Comparison of ENCODE assay signal across 8 cellular contexts in the genomic region with DNA sequence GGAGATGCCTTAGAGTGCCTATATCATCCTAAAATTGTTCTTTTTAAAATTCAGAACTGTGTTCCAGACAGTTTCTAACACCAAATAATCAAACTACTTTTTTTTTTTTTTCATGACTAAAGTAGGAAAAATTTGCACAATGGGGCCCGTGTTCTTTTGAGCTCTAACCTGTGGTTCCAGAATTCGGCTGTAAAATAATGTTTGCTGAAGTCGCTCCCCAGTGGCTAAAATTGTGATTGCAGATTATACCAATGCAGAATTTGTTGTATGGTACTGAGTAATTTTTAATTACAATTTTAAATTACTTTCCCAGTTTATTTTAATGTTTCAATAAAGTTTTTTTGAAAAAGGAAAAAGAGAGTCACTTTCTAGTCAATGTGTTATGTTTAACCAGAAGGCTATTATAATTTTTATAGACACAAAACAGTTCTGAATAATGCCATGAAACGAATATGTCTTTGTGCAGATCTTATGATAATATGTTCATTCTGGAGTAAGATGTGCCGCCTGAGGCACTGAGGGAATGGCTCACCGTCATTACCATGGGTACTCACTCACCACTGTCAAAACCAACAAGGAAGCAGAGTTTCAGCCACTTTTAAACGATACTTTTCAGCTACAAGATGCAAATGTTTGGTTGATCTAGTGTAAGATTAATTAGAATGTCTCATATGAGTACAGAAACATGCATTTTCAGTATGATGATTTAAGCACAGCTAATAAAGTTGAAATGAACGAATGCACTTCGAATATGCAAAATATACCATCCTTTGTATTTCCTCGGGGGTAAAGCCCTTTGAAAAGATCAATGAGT.
DNase-seq lines count a peak whose midpoint lies in the region; ATAC-seq and TF ChIP-seq lines count a peak whose summit lies in the region.

No MANE protein-coding gene starts in this region.

- H3K36me3 ChIP-seq in fibroblast of lung (ENCODE audit: control insufficient read depth, insufficient read depth, low read length): no peaks in the 10 kb centered on the region
- H3K36me3 ChIP-seq in uterus: no peaks in the 10 kb centered on the region
- no peaks in the 10 kb centered on the region for H3K36me3 ChIP-seq in suprapubic skin

- no peak for TF ChIP-seq EP300 in suprapubic skin (IDR thresholded peaks at IDR 0.05)

- no peak overlapping the region for H3K4me2 ChIP-seq in fibroblast of lung (ENCODE audit: extremely low read depth, insufficient read depth, low read length)

- H3K36me3 Mint-ChIP-seq in T-helper 2 cell treated with Interferon-gamma antibody and Interleukin-4, amounts not matched to agents 5 μg/mL and 100 μg/mL, for 36 hours (ENCODE audit: low read depth): peaks cover 11% of the 10 kb centered on the region

- H3K4me1 Mint-ChIP-seq in T-helper 2 cell treated with Interferon-gamma antibody and Interleukin-4, amounts not matched to agents 5 μg/mL and 100 μg/mL, for 36 hours (ENCODE audit: low read depth): peaks cover 49% of the 10 kb centered on the region

- no peaks in the 10 kb centered on the region for H3K9me3 Mint-ChIP-seq in T-helper 2 cell treated with Interferon-gamma antibody and Interleukin-4, amounts not matched to agents 5 μg/mL and 100 μg/mL, for 36 hours

- H4K20me1 ChIP-seq in fibroblast of lung (ENCODE audit: control insufficient read depth, extremely low read depth, insufficient read depth, low read length): no peaks in the 10 kb centered on the region

- H3K9me3 ChIP-seq in fibroblast of lung (ENCODE audit: control insufficient read depth, insufficient read depth, low read depth, low read length): no peaks in the 10 kb centered on the region
- no peaks in the 10 kb centered on the region for H3K9me3 ChIP-seq in uterus
- H3K9me3 ChIP-seq in suprapubic skin: no peaks in the 10 kb centered on the region

- H2AFZ ChIP-seq in fibroblast of lung (ENCODE audit: low read length): no peak overlapping the region

- peaks cover 10% of the 10 kb centered on the region for H3K27me3 Mint-ChIP-seq in T-helper 2 cell treated with Interferon-gamma antibody and Interleukin-4, amounts not matched to agents 5 μg/mL and 100 μg/mL, for 36 hours (ENCODE audit: low read depth)

- intact Hi-C loops in uterus (cut with DNase I; ENCODE audit: low total_unique reads): loop anchor here (10.0 kb wide), 1 partner anchor 202 kb away; a partner anchor contains a TSS

- H3K4me3 Mint-ChIP-seq in T-helper 2 cell treated with Interferon-gamma antibody and Interleukin-4, amounts not matched to agents 5 μg/mL and 100 μg/mL, for 36 hours: peak overlapping the region; percentile 48

- H3K9ac ChIP-seq in fibroblast of lung (ENCODE audit: insufficient read depth, low read length): no peak overlapping the region

- peak; percentile 46 for TF ChIP-seq CTCF in AG09319 (IDR thresholded peaks at IDR 0.05; ENCODE audit: low read depth, low read length)
- TF ChIP-seq CTCF in GM13976 (IDR thresholded peaks at IDR 0.05; ENCODE audit: borderline replicate concordance, control extremely low read depth, extremely low read depth, insufficient read depth, missing control alignments): no peak
- peak; percentile 27 to 44 for TF ChIP-seq CTCF in fibroblast of lung (conservative IDR thresholded peaks at IDR 0.05 in 1 of 2, IDR thresholded peaks at IDR 0.05 in 1 of 2; ENCODE audit: low read depth in 1 of 2, low read length in 2 of 2)
- TF ChIP-seq CTCF in uterus (IDR thresholded peaks at IDR 0.05): peak in 3 of 4 experiments; percentile 12 to 28 (median 12)
- TF ChIP-seq CTCF in suprapubic skin (IDR thresholded peaks at IDR 0.05): peak in 1 of 2 donors; percentile 26

- 52% methylated on average over 10 of the region's 10 CpGs for WGBS in suprapubic skin

- in situ Hi-C loops in GM13976 (cut with MboI; ENCODE audit: low sequenced_read_pairs, unreplicated experiment): loop anchor here (10.0 kb wide), 1 partner anchor 202 kb away; a partner anchor contains a TSS

- no peak overlapping the region for H3K4me3 ChIP-seq in fibroblast of lung (replicated peaks in 1 of 4; ENCODE audit: control extremely low read depth in 1 of 4, insufficient read depth in 1 of 4, low read depth in 3 of 4, low read length in 4 of 4)
- H3K4me3 ChIP-seq in uterus: no peak overlapping the region
- H3K4me3 ChIP-seq in suprapubic skin: no peak overlapping the region

- ATAC-seq in GM19455 (IDR thresholded peaks at IDR 0.05; ENCODE audit: unreplicated experiment): no peak

- DNase-seq in AG09319 (ENCODE audit: extremely low read depth, low read depth): no peak
- DNase-seq in GM13976 (ENCODE audit: low spot score): peak; percentile 52
- DNase-seq in T-helper 2 cell treated with Interferon-gamma antibody and Interleukin-4, amounts not matched to agents 5 μg/mL and 100 μg/mL, for 36 hours (ENCODE audit: low spot score): peak; percentile 60
- DNase-seq in fibroblast of lung (ENCODE audit: low read depth in 2 of 2): peak; percentile 28 to 39
- no peak for DNase-seq in uterus
- no peak for DNase-seq in suprapubic skin (ENCODE audit: low spot score in 2 of 2)
- no peak for DNase-seq in NCI-H345 (lab: John Stamatoyannopoulos, UW)

- peaks cover 3% of the 10 kb centered on the region for H3K27me3 ChIP-seq in fibroblast of lung (ENCODE audit: control insufficient read depth, insufficient read depth, low read length)
- H3K27me3 ChIP-seq in uterus: no peaks in the 10 kb centered on the region
- H3K27me3 ChIP-seq in suprapubic skin: no peaks in the 10 kb centered on the region

- TF ChIP-seq POLR2A in uterus (IDR thresholded peaks at IDR 0.05) (no peak), suprapubic skin (IDR thresholded peaks at IDR 0.05) (no peak)

- H3K4me1 ChIP-seq in fibroblast of lung (ENCODE audit: control insufficient read depth, extremely low read depth, insufficient read depth, low read length) (no peaks in the 10 kb centered on the region), uterus (no peaks in the 10 kb centered on the region), suprapubic skin (peaks cover 14% of the 10 kb centered on the region)

- peak overlapping the region; percentile 56 for H3K27ac Mint-ChIP-seq in T-helper 2 cell treated with Interferon-gamma antibody and Interleukin-4, amounts not matched to agents 5 μg/mL and 100 μg/mL, for 36 hours

- H3K79me2 ChIP-seq in fibroblast of lung (ENCODE audit: control insufficient read depth, insufficient read depth, low read length): no peaks in the 10 kb centered on the region

- H3K27ac ChIP-seq in fibroblast of lung (ENCODE audit: insufficient read depth, low read length): no peak overlapping the region
- H3K27ac ChIP-seq in uterus: no peak overlapping the region
- H3K27ac ChIP-seq in suprapubic skin: no peak overlapping the region

Comparison
In these comparisons a context has a peak if more than half of its experiments do, and no peak if none do; other contexts are left out.
1. DNase-seq: peak in GM13976 (single experiment), T-helper 2 cell treated with Interferon-gamma antibody and Interleukin-4, amounts not matched to agents 5 μg/mL and 100 μg/mL, for 36 hours (single experiment) and fibroblast of lung (2 of 2); none in AG09319 (single experiment), uterus (0 of 2), suprapubic skin (0 of 2) and NCI-H345 (single experiment).